ENCODE assay signal across 10 cellular contexts in the genomic region with DNA sequence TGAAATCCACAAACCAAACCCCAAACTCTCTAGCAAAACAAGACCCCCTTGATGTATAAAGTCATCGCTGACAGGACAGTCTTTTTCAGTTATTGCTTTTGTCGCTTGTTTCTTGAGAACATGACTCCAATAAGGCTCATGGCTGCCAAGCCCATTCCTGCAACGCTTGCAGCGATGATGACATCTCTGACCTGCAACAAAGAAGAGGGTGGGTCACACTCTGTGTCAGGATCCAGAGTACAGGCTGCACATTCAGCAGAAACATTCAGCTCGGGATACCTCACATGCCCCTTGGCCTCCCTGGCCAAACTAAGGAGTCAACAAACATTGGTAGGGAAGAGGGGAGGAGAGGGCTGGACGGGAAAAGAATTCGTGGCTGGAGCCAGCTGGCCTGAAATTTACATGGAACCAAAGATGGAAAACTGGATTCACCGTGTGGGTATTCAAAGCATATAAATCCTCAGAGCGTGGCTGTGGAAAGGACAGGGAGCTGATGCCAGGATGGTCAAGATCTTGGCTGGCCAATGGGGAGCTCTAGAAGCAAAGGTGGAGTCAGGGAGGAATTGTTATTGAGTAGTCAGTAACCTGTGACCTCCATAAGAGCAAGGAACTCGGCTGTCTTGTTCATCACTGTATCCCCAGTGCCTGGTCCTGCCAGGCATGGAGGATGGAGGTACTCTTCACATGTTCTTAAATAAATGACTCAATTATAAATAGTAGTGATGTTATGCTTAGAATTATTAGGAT. TPM values are rescaled to one million over a fixed set of nuclear protein-coding genes. Genes with fewer than 3 reads are reported as not detected.
DNase-seq lines count a peak whose midpoint lies in the region; ATAC-seq, FAIRE-seq and TF ChIP-seq lines count a peak whose summit lies in the region.
"Had no signal": no experiment of that assay in that cellular context is flagged by ENCODE, and none has a peak within 500 bp of the region (broad histone marks: within the 10 kb centered on the region; RNA-seq: fewer than 3 reads in every experiment).

No MANE protein-coding gene starts in this region.

- H3K4me3 ChIP-seq in bronchial epithelial cell (ENCODE audit: low read depth, low read length) (no peak overlapping the region), mucosa of descending colon (no peak overlapping the region), tibial artery (peak overlapping the region; percentile 13 to 19)
- H3K4me3 ChIP-seq: HAP-1 had no signal

- H3K27me3 ChIP-seq in bronchial epithelial cell (ENCODE audit: control insufficient read depth, insufficient read depth, low read length) (no peaks in the 10 kb centered on the region), tibial artery (no peaks in the 10 kb centered on the region)

- H3K36me3 ChIP-seq in bronchial epithelial cell (ENCODE audit: control insufficient read depth, insufficient read depth, low read length) (no peaks in the 10 kb centered on the region), mucosa of descending colon (ENCODE audit: low read depth) (no peaks in the 10 kb centered on the region), tibial artery (peaks cover 4 to 18% (median 8%) of the 10 kb centered on the region in 3 donors)

- H3K9me3 Mint-ChIP-seq in T-helper 1 cell treated with Interleukin-12 subunit alpha and Interleukin-12 subunit beta and Interleukin-4 antibody, amounts not matched to agents 30 μg/mL and 1 μg/mL, for 36 hours: peaks cover 10% of the 10 kb centered on the region

- TF ChIP-seq CTCF in bronchial epithelial cell (IDR thresholded peaks at IDR 0.05; ENCODE audit: insufficient read depth, low read length, severe bottlenecking) (no peak), mucosa of descending colon (IDR thresholded peaks at IDR 0.05) (no peak), tibial artery (IDR thresholded peaks at IDR 0.05) (no peak)

- peak overlapping the region; percentile 19 to 54 for H3K27ac ChIP-seq in tibial artery
- H3K27ac ChIP-seq: 22Rv1 had no signal

- H3K4me1 ChIP-seq in mucosa of descending colon (ENCODE audit: low read depth) (no peaks in the 10 kb centered on the region), tibial artery (peaks cover 0 to 27% (median 16%) of the 10 kb centered on the region in 4 donors)

- no peak for DNase-seq in T-helper 1 cell
- DNase-seq in bronchial epithelial cell (ENCODE audit: low read depth): peak; percentile 37
- DNase-seq in mucosa of descending colon: peak in 2 of 3 donors; percentile 49 to 50
- DNase-seq in tibial artery: peak; percentile 68 to 81
- no peak for DNase-seq in AG08395 (ENCODE audit: low spot score)
- DNase-seq in stimulated activated CD4-positive, alpha-beta T cell treated with anti-CD3 and anti-CD28 coated beads, Interleukin-4, amount 100 ng/mL, for 4 hours: no peak
- DNase-seq in SHP77 treated with DMSO at 0.1 percent for 48 hours (lab: John Stamatoyannopoulos, UW): no peak

- H3K36me3 Mint-ChIP-seq in T-helper 1 cell treated with Interleukin-12 subunit alpha and Interleukin-12 subunit beta and Interleukin-4 antibody, amounts not matched to agents 30 μg/mL and 1 μg/mL, for 36 hours (ENCODE audit: low read depth): peaks cover 8% of the 10 kb centered on the region

- peak overlapping the region; percentile 94 for H3K27ac Mint-ChIP-seq in T-helper 1 cell treated with Interleukin-12 subunit alpha and Interleukin-12 subunit beta and Interleukin-4 antibody, amounts not matched to agents 30 μg/mL and 1 μg/mL, for 36 hours

- peaks cover 11% of the 10 kb centered on the region for H3K27me3 Mint-ChIP-seq in T-helper 1 cell treated with Interleukin-12 subunit alpha and Interleukin-12 subunit beta and Interleukin-4 antibody, amounts not matched to agents 30 μg/mL and 1 μg/mL, for 36 hours (ENCODE audit: low read depth)

- peak; percentile 71 for ATAC-seq in mucosa of descending colon

- intact Hi-C loops in mucosa of descending colon (cut with DNase I, micrococcal nuclease) (no loop called here), tibial artery (cut with DNase I; ENCODE audit: low total_unique reads) (no loop called here)

- H3K4me1 Mint-ChIP-seq in T-helper 1 cell treated with Interleukin-12 subunit alpha and Interleukin-12 subunit beta and Interleukin-4 antibody, amounts not matched to agents 30 μg/mL and 1 μg/mL, for 36 hours (ENCODE audit: low read depth): peaks cover 19% of the 10 kb centered on the region

- H3K9me3 ChIP-seq in mucosa of descending colon: peaks cover 3% of the 10 kb centered on the region
- H3K9me3 ChIP-seq in tibial artery: peaks cover 0 to under 1% (median 0%) of the 10 kb centered on the region in 3 donors

- H3K4me3 Mint-ChIP-seq in T-helper 1 cell treated with Interleukin-12 subunit alpha and Interleukin-12 subunit beta and Interleukin-4 antibody, amounts not matched to agents 30 μg/mL and 1 μg/mL, for 36 hours: peak overlapping the region; percentile 67

- FAIRE-seq in bronchial epithelial cell (lab: Jason Lieb, UNC): peak; percentile 55

RNA-seq across cellular contexts. Expression of a gene that starts 11.8 kb away (rescaled TPM):
- total RNA-seq in bronchial epithelial cell: 0.64 and 1.3 TPM in 2 replicates
- total RNA-seq in mucosa of descending colon: 100 to 1,000 TPM in 1 of 3 donors, 10 to 100 TPM in 2; 44.3 to 238 (median 62.8) TPM

RNA-seq across cellular contexts. Expression of a gene that starts 38.4 kb away (rescaled TPM):
- total RNA-seq in bronchial epithelial cell (0.79 and 2.8 TPM in 2 replicates), mucosa of descending colon (10 to 100 TPM; 57.0 to 99.0 (median 96.7) TPM)

RNA-seq across cellular contexts. Expression of a gene that starts 39.2 kb away (rescaled TPM):
- total RNA-seq in bronchial epithelial cell (0.51 and 2.1 TPM in 2 replicates), mucosa of descending colon (10 to 100 TPM; 15.1 to 58.5 (median 26.7) TPM)

Comparison
In these comparisons a context has a peak if more than half of its experiments do, and no peak if none do; other contexts are left out.
1. DNase-seq: peak in bronchial epithelial cell (single experiment), mucosa of descending colon (2 of 3) and tibial artery (2 of 2); none in T-helper 1 cell (0 of 5), AG08395 (single experiment), stimulated activated CD4-positive, alpha-beta T cell treated with anti-CD3 and anti-CD28 coated beads, Interleukin-4, amount 100 ng/mL, for 4 hours (0 of 2) and SHP77 treated with DMSO at 0.1 percent for 48 hours (single experiment).
2. H3K4me3 ChIP-seq: peak in tibial artery (2 of 2); none in bronchial epithelial cell (single experiment) and mucosa of descending colon (single experiment).
3. RNA of a gene that starts 11.8 kb away (total RNA-seq): 44.3 to 238 TPM in mucosa of descending colon; 0.64 to 1.3 TPM in bronchial epithelial cell; every median in the first group is over 10 times any median in the second.
4. RNA of a gene that starts 38.4 kb away (total RNA-seq): 57.0 to 99.0 TPM in mucosa of descending colon; 0.79 to 2.8 TPM in bronchial epithelial cell; every median in the first group is over 10 times any median in the second.